20 cellular contexts compared by ENCODE assay signal in the genomic region with DNA sequence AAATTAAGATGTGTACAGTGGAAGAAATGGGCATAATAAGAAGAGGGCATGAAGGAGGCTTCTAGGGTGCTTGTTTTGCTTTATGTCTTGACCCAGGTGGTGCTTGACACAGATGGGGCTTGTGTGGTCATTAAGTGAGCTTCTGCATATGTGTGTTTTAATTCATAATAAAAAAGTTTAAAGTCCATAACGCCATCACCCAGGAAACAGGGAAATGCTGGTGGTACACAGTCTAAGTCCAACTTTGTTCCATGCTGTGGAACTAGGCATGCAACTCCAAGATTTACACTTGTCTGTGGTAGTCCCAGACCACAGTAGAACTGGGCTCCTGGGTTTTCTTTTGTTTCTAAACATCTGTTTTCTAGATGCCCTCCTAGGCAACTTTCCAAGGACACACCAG.
DNase-seq lines count a peak whose midpoint lies in the region; ATAC-seq lines count a peak whose summit lies in the region.
"Had no signal": no experiment of that assay in that cellular context is flagged by ENCODE, and none has a peak within 500 bp of the region (broad histone marks: within the 10 kb centered on the region; RNA-seq: fewer than 3 reads in every experiment).

No MANE protein-coding gene starts in this region.

- DNase-seq in DMS 273 (lab: John Stamatoyannopoulos, UW; ENCODE audit: unreplicated experiment) = peak; percentile 6
- no peak for DNase-seq in DMS 273 treated with DMSO at 0.1 percent for 48 hours (lab: John Stamatoyannopoulos, UW)
- no peak for DNase-seq in activated naive CD8-positive, alpha-beta T cell treated with anti-CD3 and anti-CD28 coated beads for 36 hours
- DNase-seq in activated T-helper 2 cell treated with anti-CD3 and anti-CD28 coated beads, Interferon-gamma antibody, Interleukin-2, Interleukin-4, amounts not matched to agents 10 μg/mL and 5 μg/mL and 100 μg/mL, durations not matched to agents 14 hours and 24 hours and 36 hours (ENCODE audit: low spot score) = no peak
- DNase-seq in mesenteric fat pad (ENCODE audit: low spot score) = no peak
- DNase-seq in NCI-H82 treated with DMSO at 0.1 percent for 48 hours (lab: John Stamatoyannopoulos, UW; ENCODE audit: unreplicated experiment) = no peak
- DNase-seq: ACHN, C1 segment of cervical spinal cord, DMS79, H7, Kasumi-1, NCI-H1694, NCI-H2081, NCI-H2171, NCI-H345, NCI-H524 treated with DMSO at 0.1 percent for 48 hours, NCI-H82, Peyer's patch had no signal

- H3K9me3 Mint-ChIP-seq in activated naive CD8-positive, alpha-beta T cell (ENCODE audit: low read depth) = peaks cover 3% of the 10 kb centered on the region
- peaks cover 18% of the 10 kb centered on the region for H3K9me3 Mint-ChIP-seq in activated naive CD8-positive, alpha-beta T cell treated with anti-CD3 and anti-CD28 coated beads for 36 hours
- peaks cover 10% of the 10 kb centered on the region for H3K9me3 Mint-ChIP-seq in activated T-helper 2 cell treated with anti-CD3 and anti-CD28 coated beads, Interferon-gamma antibody, Interleukin-2, Interleukin-4, amounts not matched to agents 10 μg/mL and 5 μg/mL and 100 μg/mL, durations not matched to agents 14 hours and 24 hours and 36 hours

- intact Hi-C loops in activated T-helper 2 cell treated with anti-CD3 and anti-CD28 coated beads, Interferon-gamma antibody, Interleukin-2, Interleukin-4, amounts not matched to agents 10 μg/mL and 5 μg/mL and 100 μg/mL, durations not matched to agents 14 hours and 24 hours and 36 hours (cut with micrococcal nuclease) = no loop called here

- peak overlapping the region; percentile 100 for H3K27ac Mint-ChIP-seq in activated naive CD8-positive, alpha-beta T cell
- H3K27ac Mint-ChIP-seq in activated naive CD8-positive, alpha-beta T cell treated with anti-CD3 and anti-CD28 coated beads for 36 hours = no peak overlapping the region
- H3K27ac Mint-ChIP-seq in activated T-helper 2 cell treated with anti-CD3 and anti-CD28 coated beads, Interferon-gamma antibody, Interleukin-2, Interleukin-4, amounts not matched to agents 10 μg/mL and 5 μg/mL and 100 μg/mL, durations not matched to agents 14 hours and 24 hours and 36 hours = peak overlapping the region; percentile 87

- peaks cover 17% of the 10 kb centered on the region for H3K36me3 Mint-ChIP-seq in activated naive CD8-positive, alpha-beta T cell
- peaks cover 51% of the 10 kb centered on the region for H3K36me3 Mint-ChIP-seq in activated naive CD8-positive, alpha-beta T cell treated with anti-CD3 and anti-CD28 coated beads for 36 hours
- H3K36me3 Mint-ChIP-seq in activated T-helper 2 cell treated with anti-CD3 and anti-CD28 coated beads, Interferon-gamma antibody, Interleukin-2, Interleukin-4, amounts not matched to agents 10 μg/mL and 5 μg/mL and 100 μg/mL, durations not matched to agents 14 hours and 24 hours and 36 hours (ENCODE audit: low read depth) = peaks cover 85% of the 10 kb centered on the region

- no peaks in the 10 kb centered on the region for H3K27me3 Mint-ChIP-seq in activated naive CD8-positive, alpha-beta T cell
- no peaks in the 10 kb centered on the region for H3K27me3 Mint-ChIP-seq in activated naive CD8-positive, alpha-beta T cell treated with anti-CD3 and anti-CD28 coated beads for 36 hours
- no peaks in the 10 kb centered on the region for H3K27me3 Mint-ChIP-seq in activated T-helper 2 cell treated with anti-CD3 and anti-CD28 coated beads, Interferon-gamma antibody, Interleukin-2, Interleukin-4, amounts not matched to agents 10 μg/mL and 5 μg/mL and 100 μg/mL, durations not matched to agents 14 hours and 24 hours and 36 hours (ENCODE audit: low read depth)

- peaks cover 83% of the 10 kb centered on the region for H3K4me1 Mint-ChIP-seq in activated naive CD8-positive, alpha-beta T cell (ENCODE audit: low read depth)
- peaks cover 56% of the 10 kb centered on the region for H3K4me1 Mint-ChIP-seq in activated naive CD8-positive, alpha-beta T cell treated with anti-CD3 and anti-CD28 coated beads for 36 hours
- H3K4me1 Mint-ChIP-seq in activated T-helper 2 cell treated with anti-CD3 and anti-CD28 coated beads, Interferon-gamma antibody, Interleukin-2, Interleukin-4, amounts not matched to agents 10 μg/mL and 5 μg/mL and 100 μg/mL, durations not matched to agents 14 hours and 24 hours and 36 hours (ENCODE audit: low read depth) = peaks cover 71% of the 10 kb centered on the region

- H3K4me3 Mint-ChIP-seq in activated naive CD8-positive, alpha-beta T cell = no peak overlapping the region
- H3K4me3 Mint-ChIP-seq in activated naive CD8-positive, alpha-beta T cell treated with anti-CD3 and anti-CD28 coated beads for 36 hours = no peak overlapping the region
- H3K4me3 Mint-ChIP-seq in activated T-helper 2 cell treated with anti-CD3 and anti-CD28 coated beads, Interferon-gamma antibody, Interleukin-2, Interleukin-4, amounts not matched to agents 10 μg/mL and 5 μg/mL and 100 μg/mL, durations not matched to agents 14 hours and 24 hours and 36 hours (ENCODE audit: low read depth) = no peak overlapping the region

- no peak for ATAC-seq in GM21786 (IDR thresholded peaks at IDR 0.05; ENCODE audit: unreplicated experiment)
